In the genomic region with DNA sequence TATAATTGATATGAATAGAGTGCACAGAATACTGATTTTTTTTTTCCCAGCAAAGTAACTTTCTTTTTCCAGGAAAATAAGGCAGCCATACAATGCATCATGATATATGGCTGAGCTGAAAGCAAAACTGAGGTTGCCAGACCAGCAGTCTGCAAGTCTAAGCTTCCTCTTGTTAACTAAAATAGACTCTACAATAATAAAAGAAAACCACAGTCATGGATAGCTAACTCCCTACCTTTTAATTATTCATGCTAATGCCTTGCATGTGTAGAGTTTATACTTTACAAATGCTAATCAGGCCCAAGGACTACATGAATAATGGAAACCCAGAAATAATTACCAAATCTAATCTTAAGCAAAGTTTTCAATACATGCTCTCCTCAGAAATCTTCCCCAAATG, we compare ENCODE assay signal across 1 cellular context.
TF ChIP-seq lines count a peak whose summit lies in the region.

No MANE protein-coding gene starts in this region.

TF ChIP-seq in H1, 55 proteins besides CTCF, POLR2A, EP300 and RAD21:
- TF ChIP-seq SP1 (IDR thresholded peaks at IDR 0.05; ENCODE audit: low read depth, low read length): 0 out of 2 replicates have a peak, but pooled peaks have one; percentile 11
- no peak for TF ChIP-seq EZH2 (IDR thresholded peaks at IDR 0.05; ENCODE audit: low read depth, low read length, severe bottlenecking)
